In genomic region chr20:44248420-44248759, GRCh38 we compare ENCODE assay signal across 21 cellular contexts. TPM values are rescaled to one million over a fixed set of nuclear protein-coding genes. Genes with fewer than 3 reads are reported as not detected.
DNase-seq lines count a peak whose midpoint lies in the region; ATAC-seq and TF ChIP-seq lines count a peak whose summit lies in the region.
"Had no signal": no experiment of that assay in that cellular context is flagged by ENCODE, and none has a peak within 500 bp of the region (broad histone marks: within the 10 kb centered on the region; RNA-seq: fewer than 3 reads in every experiment).

No MANE protein-coding gene starts in this region.

- H3K4me3 Mint-ChIP-seq in endodermal cell (peak overlapping the region; percentile 59), neural crest cell (peak overlapping the region; percentile 88)

- H3K9me3 Mint-ChIP-seq in endodermal cell (no peaks in the 10 kb centered on the region), neural crest cell (no peaks in the 10 kb centered on the region)

- TF ChIP-seq POLR2A in ovary (IDR thresholded peaks at IDR 0.05): no peak

- H3K27me3 Mint-ChIP-seq in endodermal cell (ENCODE audit: insufficient read depth) (peaks cover 37% of the 10 kb centered on the region), neural crest cell (ENCODE audit: low read depth) (peaks cover 36% of the 10 kb centered on the region)

- ATAC-seq in upper lobe of right lung: no peak

- DNase-seq in BE2C (no peak), endodermal cell (no peak), neural crest cell (ENCODE audit: low read depth, low spot score) (no peak), upper lobe of right lung (no peak), DMS53 treated with DMSO at 0.1 percent for 48 hours (lab: John Stamatoyannopoulos, UW; ENCODE audit: unreplicated experiment) (no peak), right atrium auricular region (ENCODE audit: low spot score) (no peak), ovary (no peak)
- DNase-seq: CD4-positive, CD25-positive, alpha-beta regulatory T cell; COR-L47; DMS 273 treated with DMSO at 0.1 percent for 48 hours; NCI-H1105; NCI-H146; NCI-H2029; NCI-H2227 treated with DMSO at 0.1 percent for 48 hours; NCI-H510A; NCI-H748 treated with DMSO at 0.1 percent for 48 hours; SIG-M5 had no signal

- no peak for TF ChIP-seq EP300 in ovary (IDR thresholded peaks at IDR 0.05)

- no peaks in the 10 kb centered on the region for H3K36me3 Mint-ChIP-seq in endodermal cell (ENCODE audit: low read depth)
- no peaks in the 10 kb centered on the region for H3K36me3 Mint-ChIP-seq in neural crest cell (ENCODE audit: low read depth)

- no peaks in the 10 kb centered on the region for H3K27me3 ChIP-seq in BE2C
- peaks cover 8% of the 10 kb centered on the region for H3K27me3 ChIP-seq in HUES48 (ENCODE audit: control insufficient read depth, insufficient read depth, low read length)
- peaks cover 26% of the 10 kb centered on the region for H3K27me3 ChIP-seq in endodermal cell (ENCODE audit: control insufficient read depth, insufficient read depth, low read length, poor library complexity, severe bottlenecking)
- H3K27me3 ChIP-seq in upper lobe of right lung: peaks cover 12% of the 10 kb centered on the region
- H3K27me3 ChIP-seq in right atrium auricular region: no peaks in the 10 kb centered on the region
- no peaks in the 10 kb centered on the region for H3K27me3 ChIP-seq in ovary

- peaks cover 7% of the 10 kb centered on the region; the same call in 1 of the 2 replicates for H3K4me1 ChIP-seq in BE2C
- peaks cover 5% of the 10 kb centered on the region; the same call in 1 of the 2 replicates for H3K4me1 ChIP-seq in HUES48 (ENCODE audit: control insufficient read depth, insufficient read depth, low read length)
- no peaks in the 10 kb centered on the region for H3K4me1 ChIP-seq in endodermal cell (ENCODE audit: control insufficient read depth, insufficient read depth, low read length)
- peaks cover 4% of the 10 kb centered on the region for H3K4me1 ChIP-seq in upper lobe of right lung
- peaks cover 0 to 13% of the 10 kb centered on the region in 2 donors for H3K4me1 ChIP-seq in right atrium auricular region
- peaks cover 9% of the 10 kb centered on the region for H3K4me1 ChIP-seq in ovary (ENCODE audit: insufficient read depth)

- 28 to 36% methylated on average over 2 to 3 of the region's 3 CpGs for WGBS in endodermal cell (ENCODE audit: insufficient coverage in 1 of 2, insufficient read length in 1 of 2), 2 experiments
- 52 to 57% (median 55%) methylated on average over 3 of the region's 3 CpGs for WGBS in ovary, 3 donors

- no peaks in the 10 kb centered on the region for H3K9me3 ChIP-seq in BE2C
- no peaks in the 10 kb centered on the region for H3K9me3 ChIP-seq in HUES48 (ENCODE audit: control insufficient read depth, insufficient read depth, low read length)
- H3K9me3 ChIP-seq in endodermal cell (ENCODE audit: control insufficient read depth, low read length): no peaks in the 10 kb centered on the region
- H3K9me3 ChIP-seq in upper lobe of right lung: no peaks in the 10 kb centered on the region
- no peaks in the 10 kb centered on the region for H3K9me3 ChIP-seq in right atrium auricular region
- no peaks in the 10 kb centered on the region for H3K9me3 ChIP-seq in ovary

- intact Hi-C loops in upper lobe of right lung (cut with DNase I) (no loop called here), ovary (cut with DNase I) (no loop called here)

- H3K9ac ChIP-seq in HUES48 (ENCODE audit: low read depth, low read length) (no peak overlapping the region), endodermal cell (ENCODE audit: extremely low read depth, low read length, poor library complexity, severe bottlenecking) (no peak overlapping the region)
- H3K9ac ChIP-seq: GM23248 had no signal

- H3K4me3 ChIP-seq in BE2C (ENCODE audit: low read depth, low read length) (peak overlapping the region; percentile 92), HUES48 (ENCODE audit: low read depth, low read length) (peak overlapping the region; percentile 76; the same call in 1 of the 2 replicates), endodermal cell (ENCODE audit: low read length) (no peak overlapping the region), upper lobe of right lung (no peak overlapping the region), right atrium auricular region (no peak overlapping the region), ovary (no peak overlapping the region)
- H3K4me3 ChIP-seq: GM23248, PC-9 had no signal

- H3K27ac ChIP-seq in HUES48 (ENCODE audit: low read depth, low read length) (no peak overlapping the region), endodermal cell (ENCODE audit: low read depth, low read length) (no peak overlapping the region), upper lobe of right lung (no peak overlapping the region), right atrium auricular region (no peak overlapping the region), ovary (no peak overlapping the region)
- H3K27ac ChIP-seq: GM23248, PC-9 had no signal

- TF ChIP-seq CTCF in BE2C (IDR thresholded peaks at IDR 0.05; ENCODE audit: low read depth, low read length) (no peak), endodermal cell (conservative IDR thresholded peaks at IDR 0.05) (no peak), neural crest cell (conservative IDR thresholded peaks at IDR 0.05) (no peak), upper lobe of right lung (IDR thresholded peaks at IDR 0.05) (no peak), right atrium auricular region (IDR thresholded peaks at IDR 0.05) (peak in 1 of 2 donors; percentile 4), ovary (IDR thresholded peaks at IDR 0.05) (no peak)

- H3K27ac Mint-ChIP-seq in endodermal cell: no peak overlapping the region
- no peak overlapping the region for H3K27ac Mint-ChIP-seq in neural crest cell (ENCODE audit: unreplicated experiment)
- H3K27ac Mint-ChIP-seq: CD4-positive, CD25-positive, alpha-beta regulatory T cell had no signal

- H3K4me1 Mint-ChIP-seq in endodermal cell: peaks cover 3% of the 10 kb centered on the region
- H3K4me1 Mint-ChIP-seq in neural crest cell: peaks cover 12% of the 10 kb centered on the region

- peaks cover 9% of the 10 kb centered on the region for H3K36me3 ChIP-seq in BE2C
- no peaks in the 10 kb centered on the region for H3K36me3 ChIP-seq in HUES48 (ENCODE audit: control insufficient read depth, insufficient read depth, low read length)
- H3K36me3 ChIP-seq in endodermal cell (ENCODE audit: control insufficient read depth, insufficient read depth, low read length): no peaks in the 10 kb centered on the region
- no peaks in the 10 kb centered on the region for H3K36me3 ChIP-seq in upper lobe of right lung
- H3K36me3 ChIP-seq in right atrium auricular region: no peaks in the 10 kb centered on the region
- no peaks in the 10 kb centered on the region for H3K36me3 ChIP-seq in ovary

RNA-seq across cellular contexts. Expression of gene GDAP1L1, which starts 1.3 kb away (rescaled TPM):
- 217 TPM for polyA plus RNA-seq in BE2C (2012; ENCODE audit: insufficient read depth, insufficient read length, low read depth)
- total RNA-seq in endodermal cell: 1 to 10 TPM in 1 of 2 donors, not detected in 1; 1.9 TPM
- 14.1 TPM for polyA plus RNA-seq in endodermal cell (2013, experiment 1 of 2)
- polyA plus RNA-seq in endodermal cell (2013, experiment 2 of 2): 13.1 TPM
- total RNA-seq in neural crest cell: 10.0 and 10.9 TPM in 2 replicates
- not detected for total RNA-seq in upper lobe of right lung
- total RNA-seq in right atrium auricular region: 1 to 10 TPM in 1 of 2 donors, not detected in 1; 1.2 TPM
- total RNA-seq in ovary: 1 to 10 TPM; 1.3 to 3.3 (median 1.7) TPM
- polyA plus RNA-seq in ovary: 1 to 10 TPM in 1 of 2 donors, under 1 TPM in 1; 0.72 to 1.6 TPM
- total RNA-seq: CD4-positive, CD25-positive, alpha-beta regulatory T cell; GM23248; PC-9 had no signal
- polyA plus RNA-seq: BJ, GM23248 had no signal

RNA-seq across cellular contexts. Expression of gene OSER1, which starts 37.8 kb away (rescaled TPM):
- 67.6 TPM for polyA plus RNA-seq in BE2C (2012; ENCODE audit: insufficient read depth, insufficient read length, low read depth)
- 10 to 100 TPM; 34.2 to 38.7 TPM for total RNA-seq in endodermal cell
- polyA plus RNA-seq in endodermal cell (2013, experiment 1 of 2): 41.1 TPM
- polyA plus RNA-seq in endodermal cell (2013, experiment 2 of 2): 40.1 TPM
- 26.6 and 29.8 TPM in 2 replicates for total RNA-seq in neural crest cell
- 29.6 TPM for total RNA-seq in upper lobe of right lung
- total RNA-seq in right atrium auricular region: 10 to 100 TPM; 30.8 to 31.1 TPM
- 10 to 100 TPM; 27.7 to 40.1 (median 37.2) TPM for total RNA-seq in ovary
- polyA plus RNA-seq in ovary: 10 to 100 TPM; 39.6 to 55.3 TPM

Comparison
In these comparisons a context has a peak if more than half of its experiments do, and no peak if none do; other contexts are left out.
1. H3K4me3 ChIP-seq: peak in BE2C (single experiment) and HUES48 (single experiment); none in endodermal cell (single experiment), upper lobe of right lung (single experiment), right atrium auricular region (0 of 2) and ovary (single experiment).